Comparison of ENCODE assay signal across 18 cellular contexts in genomic region chr11:8477151-8477550, GRCh38.
A peak's percentile ranks its signal among the peaks of the same experiment; 100 is the strongest.
DNase-seq lines count a peak whose midpoint lies in the region; ATAC-seq and FAIRE-seq lines count a peak whose summit lies in the region.
"Had no signal": no experiment of that assay in that cellular context is flagged by ENCODE, and none has a peak within 500 bp of the region (broad histone marks: within the 10 kb centered on the region; RNA-seq: fewer than 3 reads in every experiment).

No MANE protein-coding gene starts in this region.

- peak; percentile 60 for FAIRE-seq in islet of Langerhans (lab: Jason Lieb, UNC)
- FAIRE-seq: HTR-8/SVneo had no signal

- ATAC-seq in GM18867 (IDR thresholded peaks at IDR 0.05; ENCODE audit: unreplicated experiment) (peak; percentile 22), GM21529 (IDR thresholded peaks at IDR 0.05; ENCODE audit: unreplicated experiment) (peak; percentile 53), HG03097 (IDR thresholded peaks at IDR 0.05; ENCODE audit: low FRiP score, unreplicated experiment) (peak; percentile 53)

- no peak for DNase-seq in NCI-H1694 treated with DMSO at 0.1 percent for 48 hours (lab: John Stamatoyannopoulos, UW)
- DNase-seq in NCI-H2227 (lab: John Stamatoyannopoulos, UW; ENCODE audit: unreplicated experiment), result no peak
- no peak for DNase-seq in NCI-H2171 (lab: John Stamatoyannopoulos, UW)
- DNase-seq: AML-193, Caco-2, DMS153, Kasumi-1, NCI-H1105, NCI-H1694, NCI-H446 treated with DMSO at 0.1 percent for 48 hours, NCI-H748 treated with DMSO at 0.1 percent for 48 hours, PC-9, SW 1271 had no signal
